8 cellular contexts compared by ENCODE assay signal in the genomic region with DNA sequence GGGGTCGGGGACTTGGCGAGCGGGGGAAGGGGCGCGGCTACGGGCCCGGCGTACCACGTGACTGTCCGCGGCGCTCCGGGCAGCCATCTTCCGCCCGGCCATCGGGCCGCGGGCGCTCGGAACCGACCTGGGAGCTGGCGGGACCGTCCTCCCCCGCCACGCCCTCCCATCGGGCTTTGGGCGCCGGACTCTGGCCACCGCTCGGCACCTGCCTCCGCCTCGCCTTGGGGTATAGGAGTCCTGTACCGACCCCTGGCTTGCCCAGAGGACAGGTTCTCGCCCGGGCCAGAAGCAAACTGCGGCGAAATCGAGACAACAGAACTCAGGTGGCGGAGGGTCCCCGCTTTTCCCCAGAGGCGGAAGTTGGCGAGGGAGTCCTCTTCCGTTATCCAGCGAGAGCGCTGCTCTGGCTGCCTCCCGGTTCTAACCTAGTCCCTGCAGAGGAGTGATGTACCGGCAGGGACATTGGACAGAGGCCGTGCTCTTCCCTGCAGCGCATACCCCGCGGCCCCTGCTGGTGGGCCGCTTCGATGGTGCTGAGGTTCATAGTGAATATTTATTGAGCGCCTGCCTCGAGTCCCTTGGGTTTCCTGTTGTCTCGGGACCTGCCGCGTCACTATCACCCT. TPM values are rescaled to one million over a fixed set of nuclear protein-coding genes. Genes with fewer than 3 reads are reported as not detected.
A peak's percentile ranks its signal among the peaks of the same experiment; 100 is the strongest.
DNase-seq lines count a peak whose midpoint lies in the region; ATAC-seq and TF ChIP-seq lines count a peak whose summit lies in the region.

No MANE protein-coding gene starts in this region.

- H3K36me3 ChIP-seq in GM06990 (ENCODE audit: control insufficient read depth, insufficient read depth, low read length) (no peaks in the 10 kb centered on the region), osteoblast (ENCODE audit: insufficient read depth, low read length) (no peaks in the 10 kb centered on the region), urinary bladder (ENCODE audit: insufficient read depth) (no peaks in the 10 kb centered on the region)

- in situ Hi-C loops in SK-MEL-5 (cut with HindIII; ENCODE audit: low pct_unique_long_range_greater_than_20kb, low sequenced_read_pairs), result no loop called here

- no peak for DNase-seq in GM06990 (ENCODE audit: extremely low read depth, insufficient read length)
- DNase-seq in Jurkat, Clone E6-1 (ENCODE audit: low read depth, low spot score), result peak; percentile 69
- peak; percentile 57 for DNase-seq in SK-MEL-5 (ENCODE audit: low read depth, low spot score)
- peak in 1 of 2 donors; percentile 52 for DNase-seq in activated naive CD4-positive, alpha-beta T cell treated with anti-CD3 and anti-CD28 coated beads, Interleukin-2, amount 50 U/mL, for 72 hours (ENCODE audit: low spot score in 2 of 2)
- DNase-seq in glutamatergic neuron, result peak; percentile 77
- DNase-seq in osteoblast (ENCODE audit: insufficient read length, low spot score, missing footprints), result peak; percentile 97

- H3K4me1 ChIP-seq in osteoblast (ENCODE audit: insufficient read depth, low read length) (peaks cover 12% of the 10 kb centered on the region), urinary bladder (ENCODE audit: insufficient read depth) (no peaks in the 10 kb centered on the region)

- H4K20me1 ChIP-seq in osteoblast (ENCODE audit: insufficient read depth, low read length), result peaks cover 15% of the 10 kb centered on the region

- H3K9me3 Mint-ChIP-seq in activated naive CD4-positive, alpha-beta T cell treated with anti-CD3 and anti-CD28 coated beads, Interleukin-2, amount 50 U/mL, for 72 hours, result no peaks in the 10 kb centered on the region
- peaks cover 25% of the 10 kb centered on the region for H3K9me3 Mint-ChIP-seq in glutamatergic neuron (ENCODE audit: unreplicated experiment)

- peak overlapping the region; percentile 95 for H3K4me3 Mint-ChIP-seq in glutamatergic neuron (ENCODE audit: unreplicated experiment)

- no peaks in the 10 kb centered on the region for H3K9me3 ChIP-seq in osteoblast (ENCODE audit: low read depth, low read length)

- TF ChIP-seq CTCF in GM06990 (IDR thresholded peaks at IDR 0.05; ENCODE audit: insufficient read depth, low read length, poor library complexity, severe bottlenecking), result peak; percentile 61
- peak; percentile 56 for TF ChIP-seq CTCF in glutamatergic neuron (IDR thresholded peaks at IDR 0.05; ENCODE audit: partially characterized antibody, unreplicated experiment)
- TF ChIP-seq CTCF in osteoblast (IDR thresholded peaks at IDR 0.05; ENCODE audit: extremely low read depth, low read depth, low read length), result peak; percentile 57

- peak overlapping the region; percentile 99 for H2AFZ ChIP-seq in osteoblast (ENCODE audit: low read length)

- H3K36me3 Mint-ChIP-seq in activated naive CD4-positive, alpha-beta T cell treated with anti-CD3 and anti-CD28 coated beads, Interleukin-2, amount 50 U/mL, for 72 hours, result peaks cover 5 to 18% of the 10 kb centered on the region in 2 donors
- H3K36me3 Mint-ChIP-seq in glutamatergic neuron (ENCODE audit: unreplicated experiment), result no peaks in the 10 kb centered on the region

- H3K4me1 Mint-ChIP-seq in glutamatergic neuron (ENCODE audit: low read depth, unreplicated experiment), result peaks cover 13% of the 10 kb centered on the region

- H3K79me2 ChIP-seq in osteoblast (ENCODE audit: insufficient read depth, low read length), result peaks cover 15% of the 10 kb centered on the region

- H3K4me2 ChIP-seq in osteoblast (ENCODE audit: insufficient read depth, low read length), result peak overlapping the region; percentile 97

- H3K27me3 ChIP-seq in GM06990 (replicated peaks; ENCODE audit: control insufficient read depth, insufficient read depth, low read length) (no peaks in the 10 kb centered on the region), osteoblast (ENCODE audit: insufficient read depth, low read length) (no peaks in the 10 kb centered on the region)

- H3K27ac Mint-ChIP-seq in activated naive CD4-positive, alpha-beta T cell treated with anti-CD3 and anti-CD28 coated beads, Interleukin-2, amount 50 U/mL, for 72 hours, result peak overlapping the region; percentile 90 to 94
- H3K27ac Mint-ChIP-seq in glutamatergic neuron (ENCODE audit: unreplicated experiment), result peak overlapping the region; percentile 98

- peak overlapping the region; percentile 98 for H3K27ac ChIP-seq in osteoblast (ENCODE audit: low read depth, low read length)
- H3K27ac ChIP-seq in urinary bladder (ENCODE audit: low read depth), result peak overlapping the region; percentile 93

- peak; percentile 48 for ATAC-seq in GM21723 (IDR thresholded peaks at IDR 0.05; ENCODE audit: unreplicated experiment)
- ATAC-seq in activated naive CD4-positive, alpha-beta T cell treated with anti-CD3 and anti-CD28 coated beads, Interleukin-2, amount 50 U/mL, for 72 hours, result peak; percentile 41 to 59

- H3K27me3 Mint-ChIP-seq in glutamatergic neuron (ENCODE audit: unreplicated experiment), result peaks cover 19% of the 10 kb centered on the region

- under 1% methylated on average over 58 of the region's 58 CpGs for WGBS in urinary bladder

- H3K4me3 ChIP-seq in GM06990 (replicated peaks; ENCODE audit: low read depth, low read length) (peak overlapping the region; percentile 91), osteoblast (ENCODE audit: insufficient read depth, low read length) (peak overlapping the region; percentile 93), urinary bladder (ENCODE audit: low read depth, low read length) (peak overlapping the region; percentile 94)
- H3K4me3 ChIP-seq in Jurkat, Clone E6-1 (ENCODE audit: low read length), result peak overlapping the region; percentile 83

RNA-seq across cellular contexts. Expression of a gene that starts 1.2 kb away (rescaled TPM):
- 5.1 TPM for polyA plus RNA-seq in Jurkat, Clone E6-1 (2012; ENCODE audit: insufficient read depth, insufficient read length)
- total RNA-seq in SK-MEL-5 (2014; rRNA removed; shearing (Covaris generic)), result 5.8 and 8.3 TPM in 2 replicates
- 4.9 and 5.0 TPM in 2 replicates for polyA plus RNA-seq in SK-MEL-5 (2015; cell fraction: cytosol; rRNA removed)
- polyA plus RNA-seq in SK-MEL-5 (2015; cell fraction: nucleus; rRNA removed), result 2.7 and 4.8 TPM in 2 replicates
- 10 to 100 TPM in 1 of 2 donors, 1 to 10 TPM in 1; 8.1 to 11.2 TPM for total RNA-seq in activated naive CD4-positive, alpha-beta T cell treated with anti-CD3 and anti-CD28 coated beads, Interleukin-2, amount 50 U/mL, for 72 hours
- 24.1 TPM for total RNA-seq in glutamatergic neuron (ENCODE audit: unreplicated experiment)
- total RNA-seq in osteoblast, result 60.4 and 68.0 TPM in 2 replicates
- total RNA-seq in urinary bladder, result 86.4 TPM
- polyA plus RNA-seq in urinary bladder, result 21.2 TPM
